In the genomic region with DNA sequence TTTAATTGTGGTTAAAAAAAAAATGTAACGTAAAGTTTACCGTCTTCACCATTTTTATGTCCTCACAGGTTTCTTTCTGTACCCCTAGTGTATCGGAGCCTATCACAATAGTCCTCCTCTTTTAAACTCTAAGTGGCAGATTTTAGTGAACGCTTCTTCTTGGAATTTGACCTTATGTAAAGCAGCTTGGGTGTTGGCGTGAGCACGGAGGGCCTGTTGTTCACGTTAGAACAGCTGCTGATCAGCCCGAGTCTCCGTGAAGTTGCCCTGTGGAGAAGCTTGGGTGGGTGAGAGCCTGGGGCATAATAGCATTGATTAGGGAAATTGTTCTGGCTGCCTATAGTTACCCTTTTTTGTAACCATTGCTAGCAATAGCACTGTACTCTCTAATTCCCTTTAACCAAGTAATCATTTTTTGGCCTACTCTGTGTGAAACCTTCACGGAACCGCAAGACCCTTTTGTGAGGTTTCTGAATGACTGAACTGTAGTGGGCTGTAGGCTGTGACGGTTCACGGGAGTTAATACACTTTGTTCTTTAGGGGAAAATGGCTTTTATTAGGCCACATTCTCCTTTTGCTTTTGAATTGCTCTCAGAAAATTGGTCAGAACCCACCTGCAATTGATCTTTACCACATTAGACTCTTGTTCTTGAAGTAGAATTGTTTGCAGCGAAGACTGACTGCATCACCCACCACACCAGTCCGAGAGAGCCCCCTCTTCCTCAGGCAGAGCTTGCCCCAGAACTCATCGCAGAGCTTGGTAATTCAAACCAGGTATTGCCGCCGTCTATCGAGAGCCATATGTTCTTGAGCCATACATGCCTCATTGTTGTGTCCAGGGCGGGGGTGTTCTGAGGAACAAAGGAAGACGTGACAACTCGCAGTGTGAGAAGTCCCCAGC, we compare ENCODE assay signal across 8 cellular contexts.
A peak's percentile ranks its signal among the peaks of the same experiment; 100 is the strongest.
DNase-seq lines count a peak whose midpoint lies in the region; ATAC-seq and TF ChIP-seq lines count a peak whose summit lies in the region.

No MANE protein-coding gene starts in this region.

- peak overlapping the region; percentile 4 for H3K4me3 Mint-ChIP-seq in stimulated activated memory B cell treated with anti-CD40 and anti-IgM and Interleukin-4, amounts not matched to agents 10 μg/mL and 1 μg/mL and 100 μg/mL, for 72 hours
- H3K4me3 Mint-ChIP-seq in MCF 10A (ENCODE audit: unreplicated experiment) = no peak overlapping the region

- no peak for TF ChIP-seq CTCF in MCF 10A (IDR thresholded peaks at IDR 0.05; ENCODE audit: unreplicated experiment)

- DNase-seq in activated CD4-positive, alpha-beta T cell treated with anti-CD3 and anti-CD28 coated beads for 48 hours = peak; percentile 41
- no peak for DNase-seq in activated CD4-positive, alpha-beta T cell treated with anti-CD3 and anti-CD28 coated beads, Interleukin-2, amount 50 U/mL, for 4 hours
- DNase-seq in activated effector memory CD4-positive, alpha-beta T cell treated with anti-CD3 and anti-CD28 coated beads, Interleukin-2, amount 50 U/mL, for 16 hours = peak; percentile 68
- DNase-seq in LoVo (ENCODE audit: low spot score) (no peak), NCI-H1048 (lab: John Stamatoyannopoulos, UW) (no peak), MCF 10A (ENCODE audit: unreplicated experiment) (no peak)

- H3K27me3 Mint-ChIP-seq in stimulated activated memory B cell treated with anti-CD40 and anti-IgM and Interleukin-4, amounts not matched to agents 10 μg/mL and 1 μg/mL and 100 μg/mL, for 72 hours = no peaks in the 10 kb centered on the region
- no peaks in the 10 kb centered on the region for H3K27me3 Mint-ChIP-seq in MCF 10A (ENCODE audit: insufficient read depth, unreplicated experiment)

- peak; percentile 73 for ATAC-seq in HG03039 (IDR thresholded peaks at IDR 0.05; ENCODE audit: unreplicated experiment)
- peak; percentile 78 for ATAC-seq in stimulated activated memory B cell treated with anti-CD40 and anti-IgM and Interleukin-4, amounts not matched to agents 10 μg/mL and 1 μg/mL and 100 μg/mL, for 72 hours

- intact Hi-C loops in MCF 10A (cut with micrococcal nuclease) = no loop called here

- H3K4me1 Mint-ChIP-seq in stimulated activated memory B cell treated with anti-CD40 and anti-IgM and Interleukin-4, amounts not matched to agents 10 μg/mL and 1 μg/mL and 100 μg/mL, for 72 hours = peaks cover 23% of the 10 kb centered on the region
- no peaks in the 10 kb centered on the region for H3K4me1 Mint-ChIP-seq in MCF 10A (ENCODE audit: insufficient read depth, unreplicated experiment)

- POLR2A ChIA-PET in MCF 10A (lab: Yijun Ruan, JAX) = no interaction called here

- BruUV-seq in MCF 10A (replicated peaks; lab: Mats Ljungman, UMichigan) = no TSS peak

- H3K9me3 Mint-ChIP-seq in stimulated activated memory B cell treated with anti-CD40 and anti-IgM and Interleukin-4, amounts not matched to agents 10 μg/mL and 1 μg/mL and 100 μg/mL, for 72 hours = no peaks in the 10 kb centered on the region
- no peaks in the 10 kb centered on the region for H3K9me3 Mint-ChIP-seq in MCF 10A (ENCODE audit: unreplicated experiment)

- H3K27ac Mint-ChIP-seq in stimulated activated memory B cell treated with anti-CD40 and anti-IgM and Interleukin-4, amounts not matched to agents 10 μg/mL and 1 μg/mL and 100 μg/mL, for 72 hours = peak overlapping the region; percentile 79
- no peak overlapping the region for H3K27ac Mint-ChIP-seq in MCF 10A (ENCODE audit: low read depth, unreplicated experiment)

- peaks cover 78% of the 10 kb centered on the region for H3K36me3 Mint-ChIP-seq in stimulated activated memory B cell treated with anti-CD40 and anti-IgM and Interleukin-4, amounts not matched to agents 10 μg/mL and 1 μg/mL and 100 μg/mL, for 72 hours
- peaks cover 89% of the 10 kb centered on the region for H3K36me3 Mint-ChIP-seq in MCF 10A (ENCODE audit: insufficient read depth, unreplicated experiment)

- CTCF ChIA-PET in MCF 10A (lab: Yijun Ruan, JAX) = interaction anchor here (0.6 to 1.5 kb wide), 5 partner anchors 16 to 1411 kb away, joined by 3 to 6 read pairs (median 4); no protein-coding TSS in a partner anchor

Comparison
In these comparisons a context has a peak if more than half of its experiments do, and no peak if none do; other contexts are left out.
1. DNase-seq: peak in activated CD4-positive, alpha-beta T cell treated with anti-CD3 and anti-CD28 coated beads for 48 hours (single experiment) and activated effector memory CD4-positive, alpha-beta T cell treated with anti-CD3 and anti-CD28 coated beads, Interleukin-2, amount 50 U/mL, for 16 hours (single experiment); none in activated CD4-positive, alpha-beta T cell treated with anti-CD3 and anti-CD28 coated beads, Interleukin-2, amount 50 U/mL, for 4 hours (0 of 2), LoVo (single experiment), NCI-H1048 (single experiment) and MCF 10A (single experiment).